ENCODE assay signal across 15 cellular contexts in the genomic region with DNA sequence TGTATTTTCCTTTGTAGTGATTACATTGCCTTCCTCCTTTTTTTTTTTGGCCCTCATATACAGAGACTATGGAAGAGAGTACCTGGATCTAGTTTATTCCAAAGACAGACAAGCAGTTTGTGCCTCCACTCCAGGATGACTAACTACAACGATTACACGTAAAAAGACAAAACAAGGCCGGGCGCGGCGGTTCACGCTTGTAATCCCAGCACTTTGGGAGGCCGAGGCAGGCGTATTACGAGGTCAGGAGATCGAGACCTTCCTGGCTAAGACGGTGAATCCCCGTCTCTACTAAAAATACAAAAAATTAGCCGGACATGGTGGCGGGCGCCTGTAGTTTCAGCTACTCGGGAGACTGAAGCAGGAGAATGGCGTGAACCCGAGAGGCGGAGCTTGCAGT. TPM values are rescaled to one million over a fixed set of nuclear protein-coding genes. Genes with fewer than 3 reads are reported as not detected.
DNase-seq lines count a peak whose midpoint lies in the region; ATAC-seq and TF ChIP-seq lines count a peak whose summit lies in the region.
"Had no signal": no experiment of that assay in that cellular context is flagged by ENCODE, and none has a peak within 500 bp of the region (broad histone marks: within the 10 kb centered on the region; RNA-seq: fewer than 3 reads in every experiment).

No MANE protein-coding gene starts in this region.

- no peaks in the 10 kb centered on the region for H3K27me3 ChIP-seq in neural progenitor cell
- H3K27me3 ChIP-seq: body of pancreas, dorsolateral prefrontal cortex, heart left ventricle had no signal

- no peaks in the 10 kb centered on the region for H3K9me3 ChIP-seq in neural progenitor cell (ENCODE audit: low read depth)
- H3K9me3 ChIP-seq: A549, body of pancreas had no signal

- peak overlapping the region; percentile 86 for H3K4me3 Mint-ChIP-seq in activated CD4-positive, alpha-beta T cell treated with anti-CD3 and anti-CD28 coated beads, Interleukin-2, amount 10 ng/mL, durations not matched to agents 24 days and 14 days
- H3K4me3 Mint-ChIP-seq in HFFc6 (peak overlapping the region; percentile 91), brain (peak overlapping the region; percentile 90 to 96 (median 93)), neural progenitor cell (peak overlapping the region; percentile 94)

- ATAC-seq in HG03108 (IDR thresholded peaks at IDR 0.05; ENCODE audit: unreplicated experiment) (no peak), esophagus mucosa (no peak)
- ATAC-seq: A549; body of pancreas; CD8-positive, alpha-beta T cell; heart left ventricle; Panc1 had no signal

- TF ChIP-seq CTCF in HFFc6 (IDR thresholded peaks at IDR 0.05) (no peak), brain (conservative IDR thresholded peaks at IDR 0.05) (no peak), neural progenitor cell (IDR thresholded peaks at IDR 0.05) (no peak)

- intact Hi-C loops in activated CD4-positive, alpha-beta T cell treated with anti-CD3 and anti-CD28 coated beads, Interleukin-2, amount 10 ng/mL, durations not matched to agents 24 days and 14 days (cut with micrococcal nuclease) = loop anchor here (5.0 kb wide), 1 partner anchor 237 kb away; a partner anchor contains a TSS

- H2AFZ ChIP-seq in neural progenitor cell (replicated peaks) = no peak overlapping the region

- no peak overlapping the region for H3K9ac ChIP-seq in neural progenitor cell

- DNase-seq in activated CD4-positive, alpha-beta T cell treated with anti-CD3 and anti-CD28 coated beads, Interleukin-2, amount 10 ng/mL, durations not matched to agents 24 days and 14 days = no peak
- no peak for DNase-seq in activated CD4-positive, alpha-beta T cell treated with anti-CD3 and anti-CD28 coated beads, Interleukin-2, amount 50 U/mL, for 4 hours
- DNase-seq in HFFc6 = no peak
- DNase-seq in neural progenitor cell (ENCODE audit: low spot score) = no peak
- DNase-seq in EL = no peak
- DNase-seq: activated effector memory CD4-positive, alpha-beta T cell treated with Interleukin-2 at 50 U/mL for 16 hours; body of pancreas; CD8-positive, alpha-beta T cell; dorsolateral prefrontal cortex; heart left ventricle had no signal

- peaks cover 69% of the 10 kb centered on the region for H3K79me2 ChIP-seq in neural progenitor cell (ENCODE audit: low read depth)

- H3K27me3 Mint-ChIP-seq in activated CD4-positive, alpha-beta T cell treated with anti-CD3 and anti-CD28 coated beads, Interleukin-2, amount 10 ng/mL, durations not matched to agents 24 days and 14 days = no peaks in the 10 kb centered on the region
- H3K27me3 Mint-ChIP-seq in HFFc6 (ENCODE audit: insufficient read depth) = peaks cover 3% of the 10 kb centered on the region
- peaks cover 8% of the 10 kb centered on the region for H3K27me3 Mint-ChIP-seq in brain
- peaks cover 5% of the 10 kb centered on the region for H3K27me3 Mint-ChIP-seq in neural progenitor cell (ENCODE audit: insufficient read depth, low read depth)

- no peaks in the 10 kb centered on the region for H3K9me3 Mint-ChIP-seq in activated CD4-positive, alpha-beta T cell treated with anti-CD3 and anti-CD28 coated beads, Interleukin-2, amount 10 ng/mL, durations not matched to agents 24 days and 14 days
- H3K9me3 Mint-ChIP-seq in HFFc6 = peaks cover 8% of the 10 kb centered on the region
- peaks cover 0 to 13% (median 3%) of the 10 kb centered on the region in 5 experiments for H3K9me3 Mint-ChIP-seq in brain
- H3K9me3 Mint-ChIP-seq in neural progenitor cell = peaks cover under 1% of the 10 kb centered on the region
- H3K9me3 Mint-ChIP-seq: CD8-positive, alpha-beta T cell had no signal

- peak overlapping the region; percentile 62 for H3K27ac Mint-ChIP-seq in activated CD4-positive, alpha-beta T cell treated with anti-CD3 and anti-CD28 coated beads, Interleukin-2, amount 10 ng/mL, durations not matched to agents 24 days and 14 days
- no peak overlapping the region for H3K27ac Mint-ChIP-seq in HFFc6
- H3K27ac Mint-ChIP-seq in brain = peak overlapping the region; percentile 30 to 98 (median 67)
- H3K27ac Mint-ChIP-seq in neural progenitor cell = peak overlapping the region; percentile 31

- H3K36me3 Mint-ChIP-seq in activated CD4-positive, alpha-beta T cell treated with anti-CD3 and anti-CD28 coated beads, Interleukin-2, amount 10 ng/mL, durations not matched to agents 24 days and 14 days (ENCODE audit: low read depth) = peaks cover 14% of the 10 kb centered on the region
- peaks cover 32% of the 10 kb centered on the region for H3K36me3 Mint-ChIP-seq in HFFc6 (ENCODE audit: low read depth)
- peaks cover 23% of the 10 kb centered on the region for H3K36me3 Mint-ChIP-seq in brain
- H3K36me3 Mint-ChIP-seq in neural progenitor cell = peaks cover 11% of the 10 kb centered on the region

- peaks cover 20% of the 10 kb centered on the region for H3F3A ChIP-seq in neural progenitor cell (ENCODE audit: low read depth)

- peaks cover 12% of the 10 kb centered on the region for H4K20me1 ChIP-seq in neural progenitor cell (ENCODE audit: low read depth)

- H3K27ac ChIP-seq in neural progenitor cell = no peak overlapping the region
- H3K27ac ChIP-seq: A549, body of pancreas, heart left ventricle had no signal

- H3K4me1 Mint-ChIP-seq in activated CD4-positive, alpha-beta T cell treated with anti-CD3 and anti-CD28 coated beads, Interleukin-2, amount 10 ng/mL, durations not matched to agents 24 days and 14 days = peaks cover 33% of the 10 kb centered on the region
- H3K4me1 Mint-ChIP-seq in HFFc6 (ENCODE audit: low read depth) (peaks cover 38% of the 10 kb centered on the region), brain (peaks cover 53% of the 10 kb centered on the region), neural progenitor cell (peaks cover 34% of the 10 kb centered on the region)

- H3K4me2 ChIP-seq in neural progenitor cell = no peak overlapping the region

- no peak overlapping the region for H3K4me3 ChIP-seq in neural progenitor cell
- H3K4me3 ChIP-seq: A549, body of pancreas had no signal

- no peaks in the 10 kb centered on the region for H3K36me3 ChIP-seq in neural progenitor cell
- H3K36me3 ChIP-seq: heart left ventricle had no signal

- H3K4me1 ChIP-seq in neural progenitor cell = peaks cover 17% of the 10 kb centered on the region

RNA-seq across cellular contexts. Expression of a gene that starts 2.2 kb away (rescaled TPM):
- total RNA-seq in activated CD4-positive, alpha-beta T cell treated with anti-CD3 and anti-CD28 coated beads, Interleukin-2, amount 10 ng/mL, durations not matched to agents 24 days and 14 days = 62.6 and 66.5 TPM in 2 replicates
- total RNA-seq in HFFc6 (2021; fragmentation: NEBNext Ultra II Directional; extraction: Animal tissue kit (Norgen Biotek cat#: 25700)) = 10 to 100 TPM; 48.0 to 69.3 (median 60.3) TPM
- polyA plus RNA-seq in brain (ENCODE audit: insufficient read depth, low read depth, low replicate concordance) = 33.5 TPM
- total RNA-seq in neural progenitor cell (ENCODE audit: low replicate concordance) (44.2 and 48.0 TPM in 2 replicates), esophagus mucosa (21.9 TPM)

RNA-seq across cellular contexts. Expression of a gene that starts 52.9 kb away (rescaled TPM):
- total RNA-seq in activated CD4-positive, alpha-beta T cell treated with anti-CD3 and anti-CD28 coated beads, Interleukin-2, amount 10 ng/mL, durations not matched to agents 24 days and 14 days = 44.0 and 45.0 TPM in 2 replicates
- total RNA-seq in HFFc6 (2021; fragmentation: NEBNext Ultra II Directional; extraction: Animal tissue kit (Norgen Biotek cat#: 25700)) = 10 to 100 TPM; 44.4 to 77.8 (median 53.4) TPM
- polyA plus RNA-seq in brain (ENCODE audit: insufficient read depth, low read depth, low replicate concordance) = 59.5 TPM
- total RNA-seq in neural progenitor cell (ENCODE audit: low replicate concordance) (15.3 and 22.7 TPM in 2 replicates), esophagus mucosa (37.9 TPM)
